ENCODE assay signal across 11 cellular contexts in the genomic region with DNA sequence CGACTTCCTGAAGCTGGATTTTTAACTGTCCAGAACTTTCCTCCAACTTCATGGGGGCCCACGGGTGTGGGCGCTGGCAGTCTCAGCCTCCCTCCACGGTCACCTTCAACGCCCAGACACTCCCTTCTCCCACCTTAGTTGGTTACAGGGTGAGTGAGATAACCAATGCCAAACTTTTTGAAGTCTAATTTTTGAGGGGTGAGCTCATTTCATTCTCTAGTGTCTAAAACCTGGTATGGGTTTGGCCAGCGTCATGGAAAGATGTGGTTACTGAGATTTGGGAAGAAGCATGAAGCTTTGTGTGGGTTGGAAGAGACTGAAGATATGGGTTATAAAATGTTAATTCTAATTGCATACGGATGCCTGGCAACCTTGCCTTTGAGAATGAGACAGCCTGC. TPM values are rescaled to one million over a fixed set of nuclear protein-coding genes. Genes with fewer than 3 reads are reported as not detected.
DNase-seq lines count a peak whose midpoint lies in the region; ATAC-seq and TF ChIP-seq lines count a peak whose summit lies in the region.
"Had no signal": no experiment of that assay in that cellular context is flagged by ENCODE, and none has a peak within 500 bp of the region (broad histone marks: within the 10 kb centered on the region; RNA-seq: fewer than 3 reads in every experiment).

No MANE protein-coding gene starts in this region.

- peaks cover 9% of the 10 kb centered on the region for H3K79me2 ChIP-seq in SK-N-SH (ENCODE audit: insufficient read depth)

- peaks cover 10% of the 10 kb centered on the region for H3F3A ChIP-seq in SK-N-SH (replicated peaks; ENCODE audit: insufficient read depth)

- H3K4me1 ChIP-seq in SK-N-SH (ENCODE audit: control insufficient read depth in 1 of 2, insufficient read depth in 2 of 2, low read depth in 1 of 2, low read length in 1 of 2) (peaks cover 5 to 31% of the 10 kb centered on the region in 2 experiments; a peak in 3 of 4 replicates), ectodermal cell (ENCODE audit: control insufficient read depth, insufficient read depth, low read length) (peaks cover 5% of the 10 kb centered on the region), mucosa of rectum (ENCODE audit: control insufficient read depth in 2 of 2, insufficient read depth in 2 of 2, low read length in 2 of 2) (peaks cover 6 to 10% of the 10 kb centered on the region in 2 donors), urinary bladder (ENCODE audit: insufficient read depth) (no peaks in the 10 kb centered on the region)

- CTCF ChIA-PET in SK-N-SH (lab: Yijun Ruan, JAX) = interaction anchor here (0.8 to 1.7 kb wide), 7 partner anchors 8 to 342 kb away, joined by 3 to 7 read pairs (median 3); no protein-coding TSS in a partner anchor

- ATAC-seq in SK-N-SH treated with all-trans-retinoic acid at 6 μM for 48 hours = no peak
- ATAC-seq: natural killer cell treated with Interleukin-12 subunit alpha and Interleukin-12 subunit beta and Interleukin-15 and Interleukin-18, amount 100 ng/mL, for 72 hours had no signal

- H3K9me3 ChIP-seq in SK-N-SH (no peaks in the 10 kb centered on the region), ectodermal cell (ENCODE audit: control insufficient read depth, low read length) (no peaks in the 10 kb centered on the region), mucosa of rectum (ENCODE audit: control insufficient read depth in 2 of 2, low read length in 2 of 2) (no peaks in the 10 kb centered on the region)

- H3K27ac ChIP-seq in SK-N-SH (ENCODE audit: low read depth in 2 of 2, low read length in 1 of 2) (no peak overlapping the region), ectodermal cell (ENCODE audit: insufficient read depth, low read depth, low read length, poor library complexity, severe bottlenecking) (no peak overlapping the region), mucosa of rectum (ENCODE audit: low read depth in 2 of 2, low read length in 2 of 2) (no peak overlapping the region), urinary bladder (ENCODE audit: low read depth) (no peak overlapping the region)

- peak overlapping the region; percentile 91 for H3K4me2 ChIP-seq in SK-N-SH

- H3K27me3 ChIP-seq in SK-N-SH (ENCODE audit: insufficient read depth) (no peaks in the 10 kb centered on the region), ectodermal cell (ENCODE audit: control insufficient read depth, insufficient read depth, low read length, poor library complexity, severe bottlenecking) (peaks cover 43% of the 10 kb centered on the region), mucosa of rectum (ENCODE audit: control insufficient read depth in 2 of 2, insufficient read depth in 2 of 2, low read length in 2 of 2) (no peaks in the 10 kb centered on the region)

- peak overlapping the region in 1 of 2 experiments; percentile 12; a peak in 1 of 4 replicates for H3K4me3 ChIP-seq in SK-N-SH (ENCODE audit: low read depth in 2 of 2, low read length in 1 of 2)
- H3K4me3 ChIP-seq in ectodermal cell (ENCODE audit: insufficient read depth, low read depth, low read length) = peak overlapping the region; percentile 68
- peak overlapping the region; percentile 13 to 91 for H3K4me3 ChIP-seq in mucosa of rectum (ENCODE audit: low read length in 2 of 2)
- peak overlapping the region; percentile 79 for H3K4me3 ChIP-seq in urinary bladder (ENCODE audit: low read depth, low read length)

- H3K36me3 ChIP-seq in SK-N-SH (replicated peaks in 1 of 2; ENCODE audit: control insufficient read depth in 1 of 2, insufficient read depth in 2 of 2, low read length in 1 of 2) (peaks cover 0 to 4% of the 10 kb centered on the region in 2 experiments), ectodermal cell (ENCODE audit: control insufficient read depth, insufficient read depth, low read length) (no peaks in the 10 kb centered on the region), mucosa of rectum (ENCODE audit: control insufficient read depth in 2 of 2, insufficient read depth in 2 of 2, low read length in 2 of 2) (peaks cover 0 to 2% of the 10 kb centered on the region in 2 donors), urinary bladder (ENCODE audit: insufficient read depth) (no peaks in the 10 kb centered on the region)

- peaks cover 16% of the 10 kb centered on the region for H3K4me1 Mint-ChIP-seq in activated T-cell treated with anti-CD3 and anti-CD28 coated beads, Interleukin-2, amount 50 U/mL, for 24 hours (ENCODE audit: low read depth)
- H3K4me1 Mint-ChIP-seq in activated naive CD8-positive, alpha-beta T cell treated with anti-CD3 and anti-CD28 coated beads for 36 hours = peaks cover 10% of the 10 kb centered on the region

- no peak for TF ChIP-seq CTCF in SK-N-SH (IDR thresholded peaks at IDR 0.05)

- no peak for TF ChIP-seq RAD21 in SK-N-SH (IDR thresholded peaks at IDR 0.05; ENCODE audit: low read length)

- H4K20me1 ChIP-seq in SK-N-SH (ENCODE audit: insufficient read depth) = no peaks in the 10 kb centered on the region

- no peaks in the 10 kb centered on the region for H3K36me3 Mint-ChIP-seq in activated T-cell treated with anti-CD3 and anti-CD28 coated beads, Interleukin-2, amount 50 U/mL, for 24 hours (ENCODE audit: low read depth)
- H3K36me3 Mint-ChIP-seq in activated naive CD8-positive, alpha-beta T cell treated with anti-CD3 and anti-CD28 coated beads for 36 hours = no peaks in the 10 kb centered on the region
- H3K36me3 Mint-ChIP-seq: natural killer cell treated with Interleukin-12 subunit alpha and Interleukin-12 subunit beta and Interleukin-15 and Interleukin-18, amount 100 ng/mL, for 72 hours had no signal

- H3K9me3 Mint-ChIP-seq in activated T-cell treated with anti-CD3 and anti-CD28 coated beads, Interleukin-2, amount 50 U/mL, for 24 hours = no peaks in the 10 kb centered on the region
- H3K9me3 Mint-ChIP-seq in activated naive CD8-positive, alpha-beta T cell treated with anti-CD3 and anti-CD28 coated beads for 36 hours = no peaks in the 10 kb centered on the region
- H3K9me3 Mint-ChIP-seq: activated B cell treated with CpG ODN at 0.5 μM for 24 hours; natural killer cell treated with Interleukin-12 subunit alpha and Interleukin-12 subunit beta and Interleukin-15 and Interleukin-18, amount 100 ng/mL, for 72 hours; stimulated activated naive CD8-positive, alpha-beta T cell treated with anti-CD3 and anti-CD28 coated beads, Interleukin-15, Interleukin-2, amounts not matched to agents 100 ng/mL and 50 ng/mL, for 24 hours had no signal

- WGBS in SK-N-SH (ENCODE audit: low lambda C conversion rate) = 94% methylated on average over 7 of the region's 7 CpGs
- 14 to 17% methylated on average over 7 of the region's 7 CpGs for WGBS in ectodermal cell, 2 experiments
- WGBS in urinary bladder = 37% methylated on average over 7 of the region's 7 CpGs

- peaks cover 49% of the 10 kb centered on the region for H3K27me3 Mint-ChIP-seq in activated T-cell treated with anti-CD3 and anti-CD28 coated beads, Interleukin-2, amount 50 U/mL, for 24 hours
- H3K27me3 Mint-ChIP-seq in activated naive CD8-positive, alpha-beta T cell treated with anti-CD3 and anti-CD28 coated beads for 36 hours = peaks cover 52% of the 10 kb centered on the region

- H3K9me2 ChIP-seq in SK-N-SH = no peaks in the 10 kb centered on the region

- H3K9ac ChIP-seq in SK-N-SH (no peak overlapping the region), mucosa of rectum (ENCODE audit: low read depth in 1 of 2, low read length in 2 of 2) (no peak overlapping the region)

- POLR2A ChIA-PET in SK-N-SH (lab: Yijun Ruan, JAX) = no interaction called here

- H2AFZ ChIP-seq in SK-N-SH (ENCODE audit: low read depth) = no peak overlapping the region

- no peak overlapping the region for H3K27ac Mint-ChIP-seq in activated T-cell treated with anti-CD3 and anti-CD28 coated beads, Interleukin-2, amount 50 U/mL, for 24 hours
- H3K27ac Mint-ChIP-seq in activated naive CD8-positive, alpha-beta T cell treated with anti-CD3 and anti-CD28 coated beads for 36 hours = no peak overlapping the region
- H3K27ac Mint-ChIP-seq: activated B cell treated with CpG ODN at 0.5 μM for 24 hours; natural killer cell treated with Interleukin-12 subunit alpha and Interleukin-12 subunit beta and Interleukin-15 and Interleukin-18, amount 100 ng/mL, for 72 hours; stimulated activated naive CD8-positive, alpha-beta T cell treated with anti-CD3 and anti-CD28 coated beads, Interleukin-15, Interleukin-2, amounts not matched to agents 100 ng/mL and 50 ng/mL, for 24 hours had no signal

- H3K4me3 Mint-ChIP-seq in activated T-cell treated with anti-CD3 and anti-CD28 coated beads, Interleukin-2, amount 50 U/mL, for 24 hours = no peak overlapping the region
- no peak overlapping the region for H3K4me3 Mint-ChIP-seq in activated naive CD8-positive, alpha-beta T cell treated with anti-CD3 and anti-CD28 coated beads for 36 hours
- H3K4me3 Mint-ChIP-seq: activated B cell treated with CpG ODN at 0.5 μM for 24 hours; natural killer cell treated with Interleukin-12 subunit alpha and Interleukin-12 subunit beta and Interleukin-15 and Interleukin-18, amount 100 ng/mL, for 72 hours; stimulated activated naive CD8-positive, alpha-beta T cell treated with anti-CD3 and anti-CD28 coated beads, Interleukin-15, Interleukin-2, amounts not matched to agents 100 ng/mL and 50 ng/mL, for 24 hours had no signal

- DNase-seq in SK-N-SH (no peak), NCI-H345 (lab: John Stamatoyannopoulos, UW) (no peak)
- no peak for DNase-seq in activated T-cell treated with anti-CD3 and anti-CD28 coated beads, Interleukin-2, amount 50 U/mL, for 24 hours
- DNase-seq in activated naive CD8-positive, alpha-beta T cell treated with anti-CD3 and anti-CD28 coated beads for 36 hours = no peak
- DNase-seq: activated B cell treated with CpG ODN at 0.5 μM for 24 hours had no signal

- no peak for TF ChIP-seq EP300 in SK-N-SH (IDR thresholded peaks at IDR 0.05; ENCODE audit: borderline replicate concordance in 1 of 2, low read depth in 1 of 2, low read length in 1 of 2)

RNA-seq across cellular contexts. Expression of a gene that starts 3.3 kb away (rescaled TPM):
- 3.3 and 3.8 TPM in 2 replicates for polyA plus RNA-seq in SK-N-SH (2012; rRNA removed)
- 2.3 and 3.5 TPM in 2 replicates for polyA plus RNA-seq in SK-N-SH (2012; cell fraction: cytosol; rRNA removed)
- 1.8 and 2.4 TPM in 2 replicates for polyA plus RNA-seq in SK-N-SH (2012; cell fraction: nucleus; rRNA removed)
- polyA plus RNA-seq in ectodermal cell (2013, experiment 1 of 4) = 19.3 TPM
- polyA plus RNA-seq in ectodermal cell (2013, experiment 2 of 4) = 17.4 TPM
- polyA plus RNA-seq in ectodermal cell (2013, experiment 3 of 4) = 11.5 TPM
- 13.4 TPM for polyA plus RNA-seq in ectodermal cell (2013, experiment 4 of 4)
- 25.1 TPM for total RNA-seq in urinary bladder
- polyA plus RNA-seq in urinary bladder = 18.7 TPM
- total RNA-seq in activated naive CD8-positive, alpha-beta T cell treated with anti-CD3 and anti-CD28 coated beads for 36 hours = under 1 TPM; 0.14 to 0.22 TPM

Comparison
In these comparisons a context has a peak if more than half of its experiments do, and no peak if none do; other contexts are left out.
1. RNA of a gene that starts 3.3 kb away (total RNA-seq): 25.1 TPM in urinary bladder (single experiment); 0.14 to 0.22 TPM in activated naive CD8-positive, alpha-beta T cell treated with anti-CD3 and anti-CD28 coated beads for 36 hours; every median in the first group is over 10 times any median in the second.